In the genomic region with DNA sequence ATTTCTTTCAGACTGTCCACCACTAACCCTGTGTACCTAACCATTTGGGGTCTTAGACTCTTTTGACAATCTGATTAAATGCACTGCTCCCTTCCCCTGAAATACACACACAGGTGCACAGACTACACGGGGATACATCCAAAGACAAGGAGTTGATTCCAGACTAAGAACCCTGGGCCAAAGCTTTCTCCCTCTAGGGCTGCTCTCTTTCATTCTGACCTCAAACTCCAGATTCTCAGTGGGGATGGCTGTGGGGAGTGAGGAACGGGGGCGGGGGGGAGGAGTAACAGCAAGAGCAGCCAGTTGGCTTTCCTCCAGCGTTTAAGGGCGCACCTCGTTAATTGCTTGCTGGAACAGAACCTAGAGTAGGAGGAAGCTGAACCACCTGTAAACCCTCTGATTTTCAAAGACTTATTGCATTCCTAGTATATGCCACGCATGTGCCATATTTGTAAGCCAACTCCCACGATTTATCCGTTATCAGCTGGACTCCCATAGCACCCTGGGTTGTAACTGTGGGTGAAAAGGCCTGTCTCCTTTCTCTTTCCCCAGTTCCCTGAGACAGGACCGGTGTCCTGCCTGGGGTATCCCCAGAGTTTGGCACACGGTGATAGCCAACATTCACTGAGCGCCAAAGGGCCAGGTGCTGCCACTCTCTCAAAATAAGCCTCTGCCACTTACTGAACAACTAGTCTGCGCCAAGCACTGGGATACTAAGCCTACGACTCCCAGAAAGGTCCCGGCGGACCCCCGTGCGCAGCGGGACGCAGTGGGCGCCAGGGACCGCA, we compare ENCODE assay signal across 8 cellular contexts. TPM values are rescaled to one million over a fixed set of nuclear protein-coding genes. Genes with fewer than 3 reads are reported as not detected.
DNase-seq lines count a peak whose midpoint lies in the region; ATAC-seq lines count a peak whose summit lies in the region.

No MANE protein-coding gene starts in this region.

- no peaks in the 10 kb centered on the region for H3K27me3 ChIP-seq in iPS DF 6.9 (ENCODE audit: control insufficient read depth, insufficient read depth, low read length)
- no peaks in the 10 kb centered on the region for H3K27me3 ChIP-seq in skeletal muscle tissue (ENCODE audit: control insufficient read depth in 3 of 3, insufficient read depth in 3 of 3, low read length in 3 of 3)

- H3K4me1 ChIP-seq in iPS DF 6.9 (ENCODE audit: control insufficient read depth, insufficient read depth, low read length) (0 out of 2 replicates have a peak, but pooled peaks cover 5% of the 10 kb centered on the region), skeletal muscle tissue (ENCODE audit: control insufficient read depth in 3 of 3, insufficient read depth in 3 of 3, low read length in 3 of 3) (peaks cover 51 to 74% (median 62%) of the 10 kb centered on the region in 3 donors)

- H3K9me3 ChIP-seq in iPS DF 6.9 (ENCODE audit: control insufficient read depth, insufficient read depth, low read length) (no peaks in the 10 kb centered on the region), skeletal muscle tissue (ENCODE audit: control insufficient read depth in 3 of 3, low read length in 3 of 3) (no peaks in the 10 kb centered on the region)

- no CpG with 5 or more reads among the region's 22 CpGs for WGBS in iPS DF 6.9 (ENCODE audit: insufficient coverage, insufficient read length)

- H3K9ac ChIP-seq in skeletal muscle tissue (ENCODE audit: low read depth in 1 of 3, low read length in 3 of 3) = peak overlapping the region; percentile 95 to 99 (median 98)

- peaks cover 7% of the 10 kb centered on the region; the same call in 1 of the 2 replicates for H3K36me3 ChIP-seq in iPS DF 6.9 (ENCODE audit: control insufficient read depth, insufficient read depth, low read length)
- peaks cover 25 to 31% (median 28%) of the 10 kb centered on the region in 3 donors for H3K36me3 ChIP-seq in skeletal muscle tissue (ENCODE audit: control insufficient read depth in 3 of 3, insufficient read depth in 3 of 3, low read length in 3 of 3)

- ATAC-seq in GM21619 (IDR thresholded peaks at IDR 0.05; ENCODE audit: unreplicated experiment) = no peak

- peak; percentile 68 for DNase-seq in activated effector memory CD4-positive, alpha-beta T cell treated with anti-CD3 and anti-CD28 coated beads, Interleukin-2, amount 50 U/mL, for 16 hours
- DNase-seq in activated effector memory CD4-positive, alpha-beta T cell treated with Interleukin-2 at 50 U/mL for 16 hours = no peak
- DNase-seq in NCI-H774 (lab: John Stamatoyannopoulos, UW) (peak; percentile 34), iPS DF 6.9 (ENCODE audit: low read depth, low spot score) (no peak), amniotic stem cell (lab: John Stamatoyannopoulos, UW) (no peak)

- peak overlapping the region; percentile 82; the same call in 1 of the 2 replicates for H3K4me3 ChIP-seq in iPS DF 6.9 (ENCODE audit: low read length)
- H3K4me3 ChIP-seq in skeletal muscle tissue (ENCODE audit: low read length in 3 of 3) = peak overlapping the region; percentile 81 to 90 (median 88)

- H3K27ac ChIP-seq in angular gyrus (ENCODE audit: low read depth, low read length) (peak overlapping the region; percentile 85), iPS DF 6.9 (ENCODE audit: low read length) (no peak overlapping the region), skeletal muscle tissue (ENCODE audit: low read depth, low read length) (peak overlapping the region; percentile 99)

RNA-seq across cellular contexts. Expression of a gene that starts 0.9 kb away (rescaled TPM):
- 43.3 TPM for total RNA-seq in skeletal muscle tissue

RNA-seq across cellular contexts. Expression of a gene that starts 1.1 kb away (rescaled TPM):
- 3.7 TPM for total RNA-seq in skeletal muscle tissue

RNA-seq across cellular contexts. Expression of a gene that starts 42.7 kb away (rescaled TPM):
- 4.2 TPM for total RNA-seq in skeletal muscle tissue

RNA-seq across cellular contexts. Expression of a gene that starts 42.9 kb away (rescaled TPM):
- 6.8 TPM for total RNA-seq in skeletal muscle tissue

RNA-seq across cellular contexts. Expression of a gene that starts 53.9 kb away (rescaled TPM):
- 1.0 TPM for total RNA-seq in skeletal muscle tissue

Comparison
In these comparisons a context has a peak if more than half of its experiments do, and no peak if none do; other contexts are left out.
1. DNase-seq: peak in activated effector memory CD4-positive, alpha-beta T cell treated with anti-CD3 and anti-CD28 coated beads, Interleukin-2, amount 50 U/mL, for 16 hours (single experiment) and NCI-H774 (single experiment); none in activated effector memory CD4-positive, alpha-beta T cell treated with Interleukin-2 at 50 U/mL for 16 hours (single experiment), iPS DF 6.9 (single experiment) and amniotic stem cell (single experiment).